ENCODE assay signal across 8 cellular contexts in genomic region chr14:91416744-91417133, GRCh38. TPM values are rescaled to one million over a fixed set of nuclear protein-coding genes. Genes with fewer than 3 reads are reported as not detected.
A peak's percentile ranks its signal among the peaks of the same experiment; 100 is the strongest.
DNase-seq lines count a peak whose midpoint lies in the region; ATAC-seq, FAIRE-seq and TF ChIP-seq lines count a peak whose summit lies in the region.

No MANE protein-coding gene starts in this region.

- H4K20me1 ChIP-seq in GM12878 (ENCODE audit: control insufficient read depth, insufficient read depth), result no peaks in the 10 kb centered on the region

- H3K27ac ChIP-seq in GM12878 (ENCODE audit: control insufficient read depth, insufficient read depth) (peak overlapping the region; percentile 100), lower lobe of right lung (peak overlapping the region; percentile 76)

- intact Hi-C loops in GM12878 (cut with micrococcal nuclease; ENCODE audit: unreplicated experiment) (loop anchor here (1.0 to 5.0 kb wide), 5 partner anchors 44 to 174 kb away; partner anchors contain the start of gene GPR68), lower lobe of right lung (cut with DNase I) (no loop called here)

- no peak for DNase-seq in stimulated activated naive CD8-positive, alpha-beta T cell treated with anti-CD3 and anti-CD28 coated beads, Interleukin-15, Interleukin-2, amounts not matched to agents 100 U/mL and 50 U/mL, for 24 hours
- DNase-seq in GM12878 (ENCODE audit: low read depth, low spot score) (no peak), lower lobe of right lung (peak; percentile 63), AML-193 (lab: John Stamatoyannopoulos, UW) (no peak), GM19240 (ENCODE audit: insufficient read length, low spot score) (no peak)

- H3K36me3 Mint-ChIP-seq in stimulated activated naive CD8-positive, alpha-beta T cell treated with anti-CD3 and anti-CD28 coated beads, Interleukin-15, Interleukin-2, amounts not matched to agents 100 ng/mL and 50 ng/mL, for 24 hours (ENCODE audit: low read depth), result peaks cover 29% of the 10 kb centered on the region

- peaks cover 4 to 18% of the 10 kb centered on the region in 2 experiments; a peak in 2 of 4 replicates for H3K36me3 ChIP-seq in GM12878 (ENCODE audit: control insufficient read depth in 2 of 2, insufficient read depth in 2 of 2, low read length in 1 of 2)
- H3K36me3 ChIP-seq in lower lobe of right lung, result no peaks in the 10 kb centered on the region

- TSS peak; percentile 93 for BruUV-seq in GM12878 (replicated peaks; lab: Mats Ljungman, UMichigan)

- no peak overlapping the region; the same call in 1 of the 2 replicates for H2AFZ ChIP-seq in GM12878 (ENCODE audit: control insufficient read depth, low read depth, low read length)

- no peak for TF ChIP-seq RAD21 in GM12878 (IDR thresholded peaks at IDR 0.05; ENCODE audit: insufficient read depth, low read depth, low read length)

- peak overlapping the region; percentile 92 for H3K4me2 ChIP-seq in GM12878 (ENCODE audit: control insufficient read depth, insufficient read depth)

- ATAC-seq in stimulated activated naive CD8-positive, alpha-beta T cell treated with anti-CD3 and anti-CD28 coated beads, Interleukin-15, Interleukin-2, amounts not matched to agents 100 U/mL and 50 U/mL, for 24 hours, result no peak
- ATAC-seq in GM12878 (peak; percentile 40), lower lobe of right lung (peak; percentile 31 to 51), GM19452 (IDR thresholded peaks at IDR 0.05; ENCODE audit: unreplicated experiment) (no peak), HG03159 (IDR thresholded peaks at IDR 0.05; ENCODE audit: unreplicated experiment) (no peak)

- CTCF ChIA-PET in GM12878 (lab: Yijun Ruan, JAX), result interaction anchor here (1.2 to 19.0 kb wide), 12 partner anchors 16 to 130 kb away, joined by 3 to 242 read pairs (median 12); no protein-coding TSS in a partner anchor

- no peaks in the 10 kb centered on the region for H3K27me3 Mint-ChIP-seq in stimulated activated naive CD8-positive, alpha-beta T cell treated with anti-CD3 and anti-CD28 coated beads, Interleukin-15, Interleukin-2, amounts not matched to agents 100 ng/mL and 50 ng/mL, for 24 hours

- no peaks in the 10 kb centered on the region for H3K9me3 Mint-ChIP-seq in stimulated activated naive CD8-positive, alpha-beta T cell treated with anti-CD3 and anti-CD28 coated beads, Interleukin-15, Interleukin-2, amounts not matched to agents 100 ng/mL and 50 ng/mL, for 24 hours

- in situ Hi-C loops in GM12878 (cut with MboI), result no loop called here

- TF ChIP-seq POLR2A in GM12878 (IDR thresholded peaks at IDR 0.05; ENCODE audit: low read depth, low read length), result peak; percentile 73

- H3K4me3 Mint-ChIP-seq in stimulated activated naive CD8-positive, alpha-beta T cell treated with anti-CD3 and anti-CD28 coated beads, Interleukin-15, Interleukin-2, amounts not matched to agents 100 ng/mL and 50 ng/mL, for 24 hours, result peak overlapping the region; percentile 98

- H3K4me1 Mint-ChIP-seq in stimulated activated naive CD8-positive, alpha-beta T cell treated with anti-CD3 and anti-CD28 coated beads, Interleukin-15, Interleukin-2, amounts not matched to agents 100 ng/mL and 50 ng/mL, for 24 hours (ENCODE audit: low read depth), result peaks cover 59% of the 10 kb centered on the region

- RAD21 ChIA-PET in GM12878 (lab: Charles Lee; ENCODE audit: unreplicated experiment), result interaction anchor here (0.7 to 10.0 kb wide), 13 partner anchors 17 to 188 kb away, joined by 3 to 236 read pairs (median 17); no protein-coding TSS in a partner anchor

- TF ChIP-seq EP300 in GM12878 (IDR thresholded peaks at IDR 0.05; ENCODE audit: borderline replicate concordance in 1 of 2, control insufficient read depth in 1 of 2, low read depth in 2 of 2, low read length in 2 of 2), result no peak

- TF ChIP-seq CTCF in GM12878 (IDR thresholded peaks at IDR 0.05 in 2 of 3, conservative IDR thresholded peaks at IDR 0.05 in 1 of 3; ENCODE audit: control insufficient read depth in 2 of 3, extremely low read depth in 1 of 3, insufficient read depth in 1 of 3, low read depth in 3 of 3, low read length in 3 of 3) (no peak), lower lobe of right lung (IDR thresholded peaks at IDR 0.05) (no peak)

- no peak for FAIRE-seq in GM12878 (lab: Jason Lieb, UNC)

- SMC1A ChIA-PET in GM12878 (lab: Charles Lee; ENCODE audit: uncharacterized antibody, unreplicated experiment), result interaction anchor here (1.4 to 15.4 kb wide), 13 partner anchors 16 to 239 kb away, joined by 3 to 210 read pairs (median 10); partner anchors contain the start of gene GPR68

- H3K79me2 ChIP-seq in GM12878 (ENCODE audit: control insufficient read depth, insufficient read depth, low read length), result peaks cover 61% of the 10 kb centered on the region

- no peaks in the 10 kb centered on the region for H3K27me3 ChIP-seq in GM12878 (replicated peaks in 1 of 2; ENCODE audit: control insufficient read depth in 2 of 2, insufficient read depth in 2 of 2, low read length in 1 of 2)
- H3K27me3 ChIP-seq in lower lobe of right lung (ENCODE audit: low read depth), result peaks cover 4% of the 10 kb centered on the region

- H3K4me3 ChIP-seq in GM12878, result peak overlapping the region; percentile 88
- H3K4me3 ChIP-seq in lower lobe of right lung, result peak overlapping the region; percentile 79

- H3K9me3 ChIP-seq in GM12878 (replicated peaks; ENCODE audit: control insufficient read depth, insufficient read depth, low read length), result no peaks in the 10 kb centered on the region
- H3K9me3 ChIP-seq in lower lobe of right lung, result no peaks in the 10 kb centered on the region

- H3K4me1 ChIP-seq in GM12878 (ENCODE audit: control insufficient read depth, insufficient read depth, low read length) (peaks cover 29% of the 10 kb centered on the region), lower lobe of right lung (peaks cover 43% of the 10 kb centered on the region)

- peak overlapping the region; percentile 99 for H3K27ac Mint-ChIP-seq in stimulated activated naive CD8-positive, alpha-beta T cell treated with anti-CD3 and anti-CD28 coated beads, Interleukin-15, Interleukin-2, amounts not matched to agents 100 ng/mL and 50 ng/mL, for 24 hours

- under 1% methylated on average over 20 of the region's 20 CpGs for WGBS in GM12878 (ENCODE audit: insufficient coverage, insufficient replicate concordance, low lambda C conversion rate, missing lambda C conversion rate)

- peak overlapping the region; percentile 97 for H3K9ac ChIP-seq in GM12878 (ENCODE audit: control insufficient read depth, insufficient read depth, low read length)

- POLR2A ChIA-PET in GM12878 (lab: Charles Lee), result interaction anchor here (1.3 to 9.2 kb wide), 8 partner anchors 13 to 93 kb away, joined by 4 to 140 read pairs (median 13); no protein-coding TSS in a partner anchor

TF ChIP-seq in GM12878, 131 proteins besides CTCF, POLR2A, EP300 and RAD21 (continues in another document):
- TF ChIP-seq YBX1 (IDR thresholded peaks at IDR 0.05), result no peak
- TF ChIP-seq SUZ12 (IDR thresholded peaks at IDR 0.05; ENCODE audit: unreplicated experiment), result no peak
- 0 out of 2 replicates have a peak, but pooled peaks have one; percentile 37 for TF ChIP-seq TAF1 (IDR thresholded peaks at IDR 0.05; ENCODE audit: borderline replicate concordance, low read depth, low read length)
- TF ChIP-seq FOXM1 (IDR thresholded peaks at IDR 0.05; ENCODE audit: low read depth, low read length), result no peak
- no peak for TF ChIP-seq REST (IDR thresholded peaks at IDR 0.05; ENCODE audit: low read depth, low read length)
- TF ChIP-seq MEF2B (IDR thresholded peaks at IDR 0.05; ENCODE audit: partially characterized antibody, poor library complexity, severe bottlenecking), result no peak
- peak; percentile 57; the same call in 1 of the 2 replicates for TF ChIP-seq LARP7 (IDR thresholded peaks at IDR 0.05)
- no peak for TF ChIP-seq BMI1 (IDR thresholded peaks at IDR 0.05; ENCODE audit: borderline replicate concordance)

RNA-seq across cellular contexts. Expression of gene CCDC88C, which starts 0.9 kb away (rescaled TPM):
- 423 and 447 TPM in 2 replicates for total RNA-seq in GM12878 (2013; cell fraction: nucleolus; rRNA removed)
- total RNA-seq in GM12878 (2014; rRNA removed) (48.4 and 48.8 TPM in 2 replicates), GM12878 (2014; rRNA removed; fragmentation: Illumina TruSeq; extraction: Trizol) (35.7 and 41.3 TPM in 2 replicates), GM12878 (2021) (71.3 and 79.6 TPM in 2 replicates), lower lobe of right lung (45.8 TPM)
- polyA plus RNA-seq in GM12878 (2011; ENCODE audit: low read depth), result 18.5 TPM
- polyA plus RNA-seq in GM12878 (2011; rRNA removed) (37.2 and 39.7 TPM in 2 replicates), GM12878 (2014; fragmentation: Illumina TruSeq; extraction: Trizol) (20.2 and 31.3 TPM in 2 replicates), GM12878 (2014; fragmentation: Nextera tagmentation; extraction: Ambion mirVana) (1 to 10 TPM; 4.0 to 7.0 TPM), GM12878 (2014; rRNA removed) (53.5 and 66.2 TPM in 2 replicates), GM12878 (2016; fragmentation: Nextera tagmentation; extraction: Ambion mirVana) (10 to 100 TPM; 28.9 to 33.4 TPM)
- polyA plus RNA-seq in GM12878 (2011; cell fraction: cytosol; rRNA removed), result 37.8 and 40.4 TPM in 2 replicates
- 123 and 167 TPM in 2 replicates for polyA plus RNA-seq in GM12878 (2011; cell fraction: nucleus; rRNA removed)
- polyA plus RNA-seq in GM12878 (2012), result 34.9 and 39.6 TPM in 2 replicates
- polyA minus RNA-seq in GM12878 (2011; rRNA and poly(A)+ RNA removed), result 69.8 and 107 TPM in 2 replicates
- polyA minus RNA-seq in GM12878 (2011; cell fraction: cytosol; rRNA and poly(A)+ RNA removed), result 26.6 and 28.2 TPM in 2 replicates
- polyA minus RNA-seq in GM12878 (2011; cell fraction: nucleus; rRNA and poly(A)+ RNA removed), result 97.0 and 159 TPM in 2 replicates

Comparison
In these comparisons a context has a peak if more than half of its experiments do, and no peak if none do; other contexts are left out.
1. ATAC-seq: peak in GM12878 (single experiment) and lower lobe of right lung (2 of 2); none in stimulated activated naive CD8-positive, alpha-beta T cell treated with anti-CD3 and anti-CD28 coated beads, Interleukin-15, Interleukin-2, amounts not matched to agents 100 U/mL and 50 U/mL, for 24 hours (single experiment), GM19452 (single experiment) and HG03159 (single experiment).